8 cellular contexts compared by ENCODE assay signal in genomic region chr9:37485389-37486255, GRCh38. TPM values are rescaled to one million over a fixed set of nuclear protein-coding genes. Genes with fewer than 3 reads are reported as not detected.
DNase-seq lines count a peak whose midpoint lies in the region; ATAC-seq and TF ChIP-seq lines count a peak whose summit lies in the region.

POLR1E (plus strand) TSS chr9:37485948; CDS start chr9:37486048, 100 bp downstream.

- intact Hi-C loops in PC-9 (cut with micrococcal nuclease; ENCODE audit: unreplicated experiment): loop anchor here (10.0 kb wide), 1 partner anchor 419 kb away; the partner anchor contains the start of gene SLC25A51

- no TSS peak for BruUV-seq in PC-9 (replicated peaks; lab: Mats Ljungman, UMichigan)

- no peaks in the 10 kb centered on the region for H4K20me1 ChIP-seq in PC-9 (ENCODE audit: insufficient read depth)

- TF ChIP-seq POLR2A in erythroblast (IDR thresholded peaks at IDR 0.05; ENCODE audit: low read length): peak; percentile 89

- H3K27ac ChIP-seq in PC-9: no peak within 1 kb of the TSS

- H3K4me3 ChIP-seq in PC-9 (peak within 1 kb of the TSS; percentile 84), mucosa of stomach (ENCODE audit: low read length) (peak within 1 kb of the TSS; percentile 81)

- no peaks in the 10 kb centered on the region for H3K9me3 ChIP-seq in PC-9 (ENCODE audit: insufficient read depth, low read depth)
- H3K9me3 ChIP-seq in mucosa of stomach (ENCODE audit: control insufficient read depth, low read length): no peaks in the 10 kb centered on the region

- H3K79me2 ChIP-seq in PC-9 (ENCODE audit: low read depth): peaks cover 15% of the 10 kb centered on the region

- H3F3A ChIP-seq in PC-9 (ENCODE audit: insufficient read depth, low read depth): no peaks in the 10 kb centered on the region

- H3K9me2 ChIP-seq in PC-9 (ENCODE audit: insufficient read depth): no peaks in the 10 kb centered on the region

- peak; percentile 92 for ATAC-seq in GM21717 (IDR thresholded peaks at IDR 0.05; ENCODE audit: unreplicated experiment)

- peaks cover 13% of the 10 kb centered on the region for H3K4me1 ChIP-seq in PC-9 (replicated peaks; ENCODE audit: insufficient read depth)
- peaks cover 20% of the 10 kb centered on the region for H3K4me1 ChIP-seq in mucosa of stomach (ENCODE audit: control insufficient read depth, insufficient read depth, low read length)

- H3K9ac ChIP-seq in mucosa of stomach (ENCODE audit: low read length): peak within 1 kb of the TSS; percentile 82

- no peak for TF ChIP-seq CTCF in PC-9 (conservative IDR thresholded peaks at IDR 0.05)

- peak within 1 kb of the TSS; percentile 97 for H2AFZ ChIP-seq in PC-9

- POLR2A ChIA-PET in PC-9 (lab: Charles Lee; ENCODE audit: unreplicated experiment): interaction anchor here (0.5 to 0.7 kb wide), 3 partner anchors 13 to 20 kb away, joined by 3 to 6 read pairs (median 3); partner anchors contain the start of gene ZBTB5

- CTCF ChIA-PET in PC-9 (lab: Charles Lee): interaction anchor here (0.5 to 0.9 kb wide), 2 partner anchors 19 to 36 kb away, joined by 3 to 4 read pairs; no protein-coding TSS in a partner anchor

- no peaks in the 10 kb centered on the region for H3K36me3 ChIP-seq in PC-9 (ENCODE audit: low read depth)
- H3K36me3 ChIP-seq in mucosa of stomach (ENCODE audit: control insufficient read depth, insufficient read depth, low read length): no peaks in the 10 kb centered on the region

- H3K4me2 ChIP-seq in PC-9: peak within 1 kb of the TSS; percentile 95

- in situ Hi-C loops in KBM-7 (cut with MboI; ENCODE audit: low pct_unique_long_range_greater_than_20kb, low sequenced_read_pairs): no loop called here

- no peaks in the 10 kb centered on the region for H3K27me3 ChIP-seq in PC-9 (ENCODE audit: insufficient read depth, low read depth)
- no peaks in the 10 kb centered on the region for H3K27me3 ChIP-seq in mucosa of stomach (ENCODE audit: control insufficient read depth, insufficient read depth, low read length)

- DNase-seq in DMS53 (lab: John Stamatoyannopoulos, UW): peak; percentile 96
- DNase-seq in KBM-7: peak; percentile 96
- peak; percentile 87 to 90 for DNase-seq in PC-9
- peak; percentile 99 for DNase-seq in activated T-cell treated with anti-CD3 and anti-CD28 coated beads, Interleukin-2, amount 50 U/mL, for 1 hour
- peak; percentile 95 to 96 for DNase-seq in erythroblast (lab: John Stamatoyannopoulos, UW)
- peak; percentile 98 for DNase-seq in stimulated activated CD8-positive, alpha-beta memory T cell treated with anti-CD3 and anti-CD28 coated beads, Interleukin-4, amount 100 ng/mL, for 48 hours

RNA-seq across cellular contexts. Expression of gene POLR1E, which starts in this region (rescaled TPM):
- 19.7 and 21.8 TPM in 2 replicates for total RNA-seq in PC-9 (2021)
